22 cellular contexts compared by ENCODE assay signal in genomic region chr6:4870821-4871494, GRCh38.
A peak's percentile ranks its signal among the peaks of the same experiment; 100 is the strongest.
DNase-seq lines count a peak whose midpoint lies in the region; TF ChIP-seq lines count a peak whose summit lies in the region.
"Had no signal": no experiment of that assay in that cellular context is flagged by ENCODE, and none has a peak within 500 bp of the region (broad histone marks: within the 10 kb centered on the region; RNA-seq: fewer than 3 reads in every experiment).

No MANE protein-coding gene starts in this region.

- no peaks in the 10 kb centered on the region; the same call in 1 of the 2 replicates for H3K9me2 ChIP-seq in GM23248 (ENCODE audit: insufficient read depth)

- no peak overlapping the region for H2AFZ ChIP-seq in GM23248
- H2AFZ ChIP-seq: hepatocyte, neural progenitor cell had no signal

- 40 to 55% methylated on average over 3 of the region's 3 CpGs for WGBS in GM23248 (ENCODE audit: low coverage in 1 of 2, low lambda C conversion rate in 2 of 2, missing lambda C conversion rate in 2 of 2), 2 experiments
- WGBS in endodermal cell (ENCODE audit: insufficient coverage in 1 of 2, insufficient read length in 1 of 2), 2 experiments = 94 to 100% methylated on average over 1 to 3 of the region's 3 CpGs

- peaks cover 18% of the 10 kb centered on the region for H3K4me1 Mint-ChIP-seq in endodermal cell
- H3K4me1 Mint-ChIP-seq: neural progenitor cell had no signal

- H3K27ac ChIP-seq in GM23248 (no peak overlapping the region), endodermal cell (ENCODE audit: low read depth, low read length) (no peak overlapping the region)
- H3K27ac ChIP-seq: hepatocyte, neural progenitor cell, skin epidermis, suprapubic skin had no signal

- H3K36me3 ChIP-seq in GM23248 (ENCODE audit: low read depth) (peaks cover 10% of the 10 kb centered on the region; the same call in 1 of the 2 replicates), endodermal cell (ENCODE audit: control insufficient read depth, insufficient read depth, low read length) (peaks cover 4% of the 10 kb centered on the region)
- H3K36me3 ChIP-seq: suprapubic skin had no signal

- POLR2A ChIA-PET in HEK293T (lab: Yijun Ruan, JAX) = no interaction called here

- H3F3A ChIP-seq in GM23248 (ENCODE audit: insufficient read depth) = no peaks in the 10 kb centered on the region

- H3K4me1 ChIP-seq in GM23248 (ENCODE audit: insufficient read depth) (peaks cover 12% of the 10 kb centered on the region; the same call in 1 of the 2 replicates), endodermal cell (ENCODE audit: control insufficient read depth, insufficient read depth, low read length) (no peaks in the 10 kb centered on the region)

- H3K27me3 ChIP-seq in GM23248 (replicated peaks; ENCODE audit: insufficient read depth) = no peaks in the 10 kb centered on the region
- H3K27me3 ChIP-seq in endodermal cell (ENCODE audit: control insufficient read depth, insufficient read depth, low read length, poor library complexity, severe bottlenecking) = no peaks in the 10 kb centered on the region
- H3K27me3 ChIP-seq: hepatocyte, neural progenitor cell, suprapubic skin had no signal

- TF ChIP-seq CTCF in endodermal cell (conservative IDR thresholded peaks at IDR 0.05) = no peak

- peaks cover 30% of the 10 kb centered on the region for H3K9me3 Mint-ChIP-seq in endodermal cell

- H4K20me1 ChIP-seq in GM23248 (ENCODE audit: insufficient read depth) = peaks cover 8% of the 10 kb centered on the region

- H3K4me3 Mint-ChIP-seq in endodermal cell = no peak overlapping the region
- H3K4me3 Mint-ChIP-seq: activated CD4-positive, alpha-beta memory T cell treated with anti-CD3 and anti-CD28 coated beads for 36 hours; neural progenitor cell; stimulated activated effector memory CD8-positive, alpha-beta T cell treated with anti-CD3 and anti-CD28 coated beads, Interleukin-12 subunit alpha, Interleukin-12 subunit beta, amount 100 ng/mL, for 72 hours had no signal

- DNase-seq in GM23248 (peak; percentile 50), M059J (ENCODE audit: low read depth) (peak; percentile 55), endodermal cell (no peak), renal cortical epithelial cell (ENCODE audit: low read depth) (peak; percentile 23), NCI-H510A treated with DMSO at 0.1 percent for 48 hours (lab: John Stamatoyannopoulos, UW) (no peak), HEK293T (ENCODE audit: extremely low spot score) (no peak), 8988T (no peak)
- DNase-seq: activated CD4-positive, alpha-beta memory T cell treated with anti-CD3 and anti-CD28 coated beads for 36 hours; activated naive CD4-positive, alpha-beta T cell; amygdala; caudate nucleus; CD8-positive, alpha-beta memory T cell; left ventricle myocardium superior; MV-4-11; NCI-H526 treated with DMSO at 0.1 percent for 48 hours; stimulated activated CD4-positive, alpha-beta T cell treated with anti-CD3 and anti-CD28 coated beads, Interleukin-2, amount 100 ng/mL, for 24 hours; T-helper 9 cell had no signal

- H3K4me3 ChIP-seq in GM23248 = no peak overlapping the region
- no peak overlapping the region for H3K4me3 ChIP-seq in endodermal cell (ENCODE audit: low read length)
- H3K4me3 ChIP-seq: hepatocyte, neural progenitor cell, skin epidermis, suprapubic skin had no signal

- in situ Hi-C loops in GM23248 (cut with MboI) = no loop called here

- H3K36me3 Mint-ChIP-seq in endodermal cell (ENCODE audit: low read depth) = peaks cover 24% of the 10 kb centered on the region
- H3K36me3 Mint-ChIP-seq: stimulated activated effector memory CD8-positive, alpha-beta T cell treated with anti-CD3 and anti-CD28 coated beads, Interleukin-12 subunit alpha, Interleukin-12 subunit beta, amount 100 ng/mL, for 72 hours had no signal

- H3K9me3 ChIP-seq in GM23248 (ENCODE audit: low read depth) = no peaks in the 10 kb centered on the region
- H3K9me3 ChIP-seq in endodermal cell (ENCODE audit: control insufficient read depth, low read length) = peaks cover 28% of the 10 kb centered on the region

- H3K27me3 Mint-ChIP-seq in endodermal cell (ENCODE audit: insufficient read depth) = no peaks in the 10 kb centered on the region
- H3K27me3 Mint-ChIP-seq: activated CD4-positive, alpha-beta memory T cell treated with anti-CD3 and anti-CD28 coated beads for 36 hours; CD8-positive, alpha-beta memory T cell had no signal

- no peak overlapping the region for H3K4me2 ChIP-seq in GM23248 (ENCODE audit: unreplicated experiment)
- H3K4me2 ChIP-seq: hepatocyte, neural progenitor cell had no signal

- H3K27ac Mint-ChIP-seq in endodermal cell = peak overlapping the region; percentile 32
- H3K27ac Mint-ChIP-seq: activated CD4-positive, alpha-beta memory T cell treated with anti-CD3 and anti-CD28 coated beads for 36 hours; neural progenitor cell; stimulated activated effector memory CD8-positive, alpha-beta T cell treated with anti-CD3 and anti-CD28 coated beads, Interleukin-12 subunit alpha, Interleukin-12 subunit beta, amount 100 ng/mL, for 72 hours had no signal

- no peak overlapping the region for H3K9ac ChIP-seq in GM23248
- no peak overlapping the region for H3K9ac ChIP-seq in endodermal cell (ENCODE audit: extremely low read depth, low read length, poor library complexity, severe bottlenecking)
- H3K9ac ChIP-seq: neural progenitor cell had no signal

- CTCF ChIA-PET in HEK293T (lab: Yijun Ruan, JAX) = no interaction called here

- H3K79me2 ChIP-seq in GM23248 (ENCODE audit: insufficient read depth) = peaks cover 100% of the 10 kb centered on the region

TF ChIP-seq in HEK293T, 16 proteins besides CTCF, POLR2A, EP300 and RAD21:
- no peak for TF ChIP-seq SUZ12 (IDR thresholded peaks at IDR 0.05)
- TF ChIP-seq ZNF384 (IDR thresholded peaks at IDR 0.05) = no peak

Comparison
In these comparisons a context has a peak if more than half of its experiments do, and no peak if none do; other contexts are left out.
1. DNase-seq: peak in GM23248 (single experiment), M059J (single experiment) and renal cortical epithelial cell (single experiment); none in endodermal cell (single experiment), NCI-H510A treated with DMSO at 0.1 percent for 48 hours (single experiment), HEK293T (single experiment) and 8988T (single experiment).